In the genomic region with DNA sequence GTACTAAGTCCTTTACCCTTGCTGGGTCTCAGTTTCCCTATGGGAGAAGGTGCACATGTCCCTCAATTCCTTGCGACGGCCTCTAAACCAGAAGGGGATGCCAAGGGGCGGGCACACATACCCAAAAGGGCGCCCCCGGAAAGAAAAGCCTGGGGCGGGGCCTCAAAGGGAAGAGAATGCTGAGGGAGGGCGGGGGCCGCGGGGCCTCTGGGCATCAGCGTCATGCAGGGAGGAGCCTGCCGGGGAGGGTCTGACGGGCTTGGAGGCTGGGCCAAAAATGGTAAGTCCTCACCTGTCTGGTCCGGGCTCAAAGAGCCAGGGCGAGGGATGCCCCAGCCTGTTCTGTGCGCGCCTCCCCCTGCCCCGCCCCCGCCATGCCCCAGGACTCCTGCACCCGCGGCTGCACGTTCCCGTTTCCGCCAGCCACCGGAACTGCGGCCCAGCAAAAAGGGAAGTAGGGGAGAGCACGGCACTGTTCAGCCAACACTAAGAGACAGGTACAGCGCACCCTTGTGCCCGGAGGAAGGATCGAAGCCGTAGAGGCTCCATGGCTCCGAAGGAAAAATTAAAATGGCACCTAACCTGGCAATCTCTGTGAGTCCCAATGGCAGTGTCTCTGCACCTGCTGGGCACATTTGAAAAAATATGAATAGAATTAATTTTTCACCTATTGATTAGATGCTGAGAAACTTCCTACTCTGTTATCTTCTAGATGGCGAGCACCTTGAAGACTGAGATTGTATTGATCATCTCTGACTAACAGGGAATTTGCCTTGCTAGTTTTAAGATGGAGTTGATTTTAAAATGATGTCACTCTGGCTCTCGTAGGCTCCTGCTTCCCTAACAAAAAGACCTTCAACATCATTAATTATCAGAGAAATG, we compare ENCODE assay signal across 8 cellular contexts.
A peak's percentile ranks its signal among the peaks of the same experiment; 100 is the strongest.
DNase-seq lines count a peak whose midpoint lies in the region; ATAC-seq lines count a peak whose summit lies in the region.

Gene DET1 (minus strand): TSS at position 434 of the 882 bp plus-strand sequence. CDS start 14,976 bp downstream, outside the sequence.

- DNase-seq in DMS 273 treated with DMSO at 0.1 percent for 48 hours (lab: John Stamatoyannopoulos, UW) = peak; percentile 95
- peak; percentile 96 for DNase-seq in NT2/D1 (ENCODE audit: low read depth, low spot score)
- DNase-seq in activated CD8-positive, alpha-beta memory T cell treated with anti-CD3 and anti-CD28 coated beads, Interleukin-2, amount 50 U/mL, for 4 hours = peak; percentile 93
- DNase-seq in epidermal melanocyte (ENCODE audit: insufficient read length, low spot score) = peak; percentile 99
- peak; percentile 89 for DNase-seq in middle frontal gyrus (ENCODE audit: extremely low spot score, low spot score)
- peak; percentile 82 to 87 for DNase-seq in stimulated activated CD8-positive, alpha-beta memory T cell treated with anti-CD3 and anti-CD28 coated beads, Interleukin-2, amount 100 ng/mL, for 1 hour (ENCODE audit: low read depth in 2 of 2)

- peak; percentile 99 for ATAC-seq in GM21447 (IDR thresholded peaks at IDR 0.05; ENCODE audit: unreplicated experiment)

- H3K4me3 ChIP-seq in HUES6 (ENCODE audit: low read depth, low read length) (peak within 1 kb of the TSS; percentile 77), NT2/D1 (ENCODE audit: insufficient read length, low read depth) (peak within 1 kb of the TSS; percentile 77)

- H3K27me3 ChIP-seq in HUES6 (ENCODE audit: control insufficient read depth, insufficient read depth, low read length) = no peaks in the 10 kb centered on the region
- no peaks in the 10 kb centered on the region for H3K27me3 ChIP-seq in NT2/D1 (ENCODE audit: insufficient read depth, insufficient read length)

- H3K4me1 ChIP-seq in HUES6 (ENCODE audit: control insufficient read depth, insufficient read depth, low read length) = peaks cover 40% of the 10 kb centered on the region
- H3K4me1 ChIP-seq in NT2/D1 (ENCODE audit: insufficient read depth, insufficient read length) = peaks cover 5% of the 10 kb centered on the region

- peaks cover 3% of the 10 kb centered on the region; the same call in 1 of the 2 replicates for H3K36me3 ChIP-seq in HUES6 (ENCODE audit: control insufficient read depth, insufficient read depth, low read length)
- H3K36me3 ChIP-seq in NT2/D1 (ENCODE audit: insufficient read depth, insufficient read length, low read length) = peaks cover 9% of the 10 kb centered on the region

- H3K9me3 ChIP-seq in HUES6 (ENCODE audit: control insufficient read depth, insufficient read depth, low read depth, low read length) (no peaks in the 10 kb centered on the region), NT2/D1 (ENCODE audit: insufficient read depth, low read length) (no peaks in the 10 kb centered on the region)

- H3K9ac ChIP-seq in HUES6 (ENCODE audit: low read length) = peak within 1 kb of the TSS; percentile 89
- peak within 1 kb of the TSS; percentile 74 for H3K9ac ChIP-seq in NT2/D1 (ENCODE audit: insufficient read length, low read depth)

- H3K27ac ChIP-seq in HUES6 (ENCODE audit: low read depth, low read length) = peak within 1 kb of the TSS; percentile 96

Comparison
In these comparisons a context has a peak if more than half of its experiments do, and no peak if none do; other contexts are left out.
1. Peak in every context shown above with its lines: DNase-seq, ATAC-seq, H3K4me3 ChIP-seq and H3K27ac ChIP-seq.